Comparison of ENCODE assay signal across 9 cellular contexts in the genomic region with DNA sequence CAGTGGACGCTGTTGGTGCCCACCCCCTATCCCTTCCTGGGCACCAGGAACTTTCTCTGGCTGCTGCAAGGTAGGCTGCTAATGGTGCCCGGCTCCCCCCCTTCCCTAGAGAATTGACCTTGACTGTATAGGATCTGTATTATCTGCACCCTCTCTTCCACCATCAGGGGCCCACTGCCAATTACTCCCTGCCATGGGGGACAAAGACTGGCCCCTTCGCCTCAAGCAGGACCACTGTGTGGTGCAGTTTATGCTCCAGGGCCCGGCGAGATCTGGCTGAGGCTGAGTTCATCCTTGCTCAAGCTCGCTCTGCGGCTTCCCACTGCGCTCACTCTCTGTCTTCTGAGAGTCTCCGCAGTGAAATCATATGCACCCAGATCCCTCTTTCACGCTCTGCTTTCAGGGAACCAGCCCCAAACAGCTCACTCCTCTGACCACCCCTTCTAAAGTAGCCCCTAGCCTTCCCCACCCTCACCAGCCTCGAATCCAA.
A peak's percentile ranks its signal among the peaks of the same experiment; 100 is the strongest.
DNase-seq lines count a peak whose midpoint lies in the region; ATAC-seq and TF ChIP-seq lines count a peak whose summit lies in the region.
"Had no signal": no experiment of that assay in that cellular context is flagged by ENCODE, and none has a peak within 500 bp of the region (broad histone marks: within the 10 kb centered on the region; RNA-seq: fewer than 3 reads in every experiment).

No MANE protein-coding gene starts in this region.

- H3K4me3 Mint-ChIP-seq in activated B cell treated with CpG ODN at 0.5 μM for 24 hours, result peak overlapping the region; percentile 98

- no peak for TF ChIP-seq CTCF in activated B cell treated with CpG ODN at 0.5 μM for 24 hours (IDR thresholded peaks at IDR 0.05)
- no peak for TF ChIP-seq CTCF in right lobe of liver (IDR thresholded peaks at IDR 0.05)

- no peak for ATAC-seq in activated B cell treated with CpG ODN at 0.5 μM for 24 hours (ENCODE audit: low read depth)
- ATAC-seq in right lobe of liver, result no peak
- ATAC-seq in GM19452 (IDR thresholded peaks at IDR 0.05; ENCODE audit: unreplicated experiment), result no peak
- ATAC-seq in GM21423 (IDR thresholded peaks at IDR 0.05; ENCODE audit: unreplicated experiment), result no peak

- H3K9me3 Mint-ChIP-seq in activated B cell treated with CpG ODN at 0.5 μM for 24 hours, result no peaks in the 10 kb centered on the region

- H3K36me3 ChIP-seq in right lobe of liver (peaks cover 0 to 6% (median 2%) of the 10 kb centered on the region in 4 donors), thymus (ENCODE audit: control insufficient read depth, insufficient read depth) (peaks cover 41% of the 10 kb centered on the region)

- intact Hi-C loops in activated B cell treated with CpG ODN at 0.5 μM for 24 hours (cut with micrococcal nuclease), result no loop called here
- intact Hi-C loops in right lobe of liver (cut with DNase I), result no loop called here
- intact Hi-C loops in posterior vena cava (cut with DNase I), result no loop called here

- H3K27me3 ChIP-seq in right lobe of liver, result no peaks in the 10 kb centered on the region
- H3K27me3 ChIP-seq in thymus (ENCODE audit: control insufficient read depth, insufficient read depth), result no peaks in the 10 kb centered on the region

- TF ChIP-seq POLR2A in right lobe of liver (IDR thresholded peaks at IDR 0.05), result no peak

- H3K4me3 ChIP-seq in right lobe of liver, result peak overlapping the region; percentile 20 to 37 (median 22)
- H3K4me3 ChIP-seq in thymus (ENCODE audit: low read length), result peak overlapping the region; percentile 35

- H3K4me1 ChIP-seq in right lobe of liver (no peaks in the 10 kb centered on the region), thymus (ENCODE audit: control insufficient read depth, insufficient read depth, low read length) (peaks cover 18% of the 10 kb centered on the region)

- 88% methylated on average over 6 of the region's 11 CpGs for WGBS in right lobe of liver (ENCODE audit: insufficient coverage, low coverage, low lambda C conversion rate, missing lambda C conversion rate)
- WGBS in thymus, result 40% methylated on average over 11 of the region's 11 CpGs

- POLR2A ChIA-PET in activated B cell treated with CpG ODN at 0.5 μM for 24 hours (lab: Charles Lee), result interaction anchor here (0.7 to 6.1 kb wide), 14 partner anchors 16 to 531 kb away, joined by 3 to 144 read pairs (median 6); partner anchors contain the start of genes CPSF2 and NDUFB1

- peaks cover 77% of the 10 kb centered on the region for H3K4me1 Mint-ChIP-seq in activated B cell treated with CpG ODN at 0.5 μM for 24 hours

- CTCF ChIA-PET in activated B cell treated with CpG ODN at 0.5 μM for 24 hours (lab: Charles Lee), result interaction anchor here (1.1 to 4.3 kb wide), 8 partner anchors 15 to 64 kb away, joined by 3 to 38 read pairs (median 7); no protein-coding TSS in a partner anchor

- H3K27ac Mint-ChIP-seq in activated B cell treated with CpG ODN at 0.5 μM for 24 hours, result peak overlapping the region; percentile 95

- H3K27me3 Mint-ChIP-seq in activated B cell treated with CpG ODN at 0.5 μM for 24 hours, result no peaks in the 10 kb centered on the region

- H3K27ac ChIP-seq in right lobe of liver (peak overlapping the region; percentile 40 to 75 (median 40)), thymus (ENCODE audit: low read depth) (peak overlapping the region; percentile 36)

- peaks cover 52% of the 10 kb centered on the region for H3K36me3 Mint-ChIP-seq in activated B cell treated with CpG ODN at 0.5 μM for 24 hours (ENCODE audit: low read depth)

- no peaks in the 10 kb centered on the region for H3K9me3 ChIP-seq in right lobe of liver
- H3K9me3 ChIP-seq in thymus (ENCODE audit: control insufficient read depth), result no peaks in the 10 kb centered on the region

- peak; percentile 40 for DNase-seq in activated T-cell treated with anti-CD3 and anti-CD28 coated beads, Interleukin-2, amount 50 U/mL, for 1 hour
- DNase-seq in activated T-cell treated with anti-CD3 and anti-CD28 coated beads for 4 hours, result no peak
- DNase-seq in activated B cell treated with CpG ODN at 0.5 μM for 24 hours, result no peak
- DNase-seq in right lobe of liver, result no peak
- no peak for DNase-seq in posterior vena cava (ENCODE audit: low spot score)
- DNase-seq: NCI-H526 treated with DMSO at 0.1 percent for 48 hours had no signal
